In the genomic region with DNA sequence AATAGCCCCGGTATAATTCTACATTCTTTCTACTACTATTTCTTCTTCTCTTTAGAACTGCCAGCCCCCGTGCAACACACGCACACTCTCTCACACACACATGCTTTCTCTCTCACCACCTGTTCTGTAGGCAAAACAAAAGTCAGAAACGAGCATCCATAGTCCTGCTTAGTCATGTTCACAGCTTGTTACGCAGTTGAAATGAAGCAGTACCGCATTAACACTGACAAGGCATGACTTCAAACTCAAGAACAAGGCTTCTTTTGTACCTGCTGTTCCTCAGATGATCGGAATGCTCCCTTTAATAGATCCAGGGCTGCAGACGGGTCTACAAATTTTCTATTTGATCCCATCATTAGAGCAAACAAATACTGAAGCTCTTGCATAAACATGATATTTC, we compare ENCODE assay signal across 16 cellular contexts. TPM values are rescaled to one million over a fixed set of nuclear protein-coding genes. Genes with fewer than 3 reads are reported as not detected.
A peak's percentile ranks its signal among the peaks of the same experiment; 100 is the strongest.
DNase-seq lines count a peak whose midpoint lies in the region; ATAC-seq and TF ChIP-seq lines count a peak whose summit lies in the region.
"Had no signal": no experiment of that assay in that cellular context is flagged by ENCODE, and none has a peak within 500 bp of the region (broad histone marks: within the 10 kb centered on the region; RNA-seq: fewer than 3 reads in every experiment).

No MANE protein-coding gene starts in this region.

- H2AK5ac ChIP-seq in neuronal stem cell (ENCODE audit: low read depth, low read length): no peak overlapping the region

- peaks cover 2 to 100% of the 10 kb centered on the region in 2 donors for H3K36me3 ChIP-seq in neuronal stem cell (replicated peaks in 1 of 2; ENCODE audit: control insufficient read depth in 2 of 2, insufficient read depth in 2 of 2, low read length in 2 of 2)

- no peaks in the 10 kb centered on the region for H3K27me3 ChIP-seq in dorsolateral prefrontal cortex
- H3K27me3 ChIP-seq in neuronal stem cell (ENCODE audit: control insufficient read depth in 3 of 3, insufficient read depth in 3 of 3, low read depth in 1 of 3, low read length in 3 of 3): no peaks in the 10 kb centered on the region

- no peak overlapping the region for H2BK15ac ChIP-seq in neuronal stem cell (ENCODE audit: low read length)

- no peak overlapping the region for H3K14ac ChIP-seq in neuronal stem cell (ENCODE audit: low read length)

- TF ChIP-seq CTCF in dorsolateral prefrontal cortex (IDR thresholded peaks at IDR 0.05 in 54 of 56, conservative IDR thresholded peaks at IDR 0.05 in 2 of 56; ENCODE audit: low read depth in 1 of 56, partially characterized antibody in 56 of 56): no peak

- no peak overlapping the region for H2BK5ac ChIP-seq in neuronal stem cell (ENCODE audit: low read length)

- H2BK120ac ChIP-seq in neuronal stem cell (ENCODE audit: low read depth, low read length): no peak overlapping the region

- H3K18ac ChIP-seq in neuronal stem cell (ENCODE audit: low read length): no peak overlapping the region

- H3K79me1 ChIP-seq in neuronal stem cell (ENCODE audit: low read depth, low read length): no peaks in the 10 kb centered on the region

- no peak overlapping the region for H3K4me2 ChIP-seq in neuronal stem cell (ENCODE audit: insufficient read depth, low read length, poor library complexity, severe bottlenecking)

- no peak overlapping the region for H2BK12ac ChIP-seq in neuronal stem cell (ENCODE audit: low read length)

- no peak overlapping the region for H3K9ac ChIP-seq in neuronal stem cell (ENCODE audit: low read depth, low read length, poor library complexity)

- peak overlapping the region in 46 of 59 donors; percentile 1 to 74 (median 46) for H3K27ac ChIP-seq in dorsolateral prefrontal cortex
- H3K27ac ChIP-seq in neuronal stem cell (replicated peaks; ENCODE audit: low read length): peak overlapping the region; percentile 31

- ATAC-seq in GM18868 (IDR thresholded peaks at IDR 0.05; ENCODE audit: unreplicated experiment): no peak
- ATAC-seq: HCT116, Panc1 had no signal

- H2AFZ ChIP-seq in neuronal stem cell (ENCODE audit: low read length): no peak overlapping the region

- intact Hi-C loops in dorsolateral prefrontal cortex (cut with DNase I): loop anchor here in 1 of 2 donors (5.0 kb wide), 1 partner anchor 89 kb away; no protein-coding TSS in a partner anchor

- H4K91ac ChIP-seq in neuronal stem cell (ENCODE audit: low read depth, low read length, poor library complexity): no peak overlapping the region

- H3K9me3 ChIP-seq in neuronal stem cell (replicated peaks in 1 of 2; ENCODE audit: control insufficient read depth in 2 of 2, insufficient read depth in 1 of 2, low read depth in 1 of 2, low read length in 2 of 2): no peaks in the 10 kb centered on the region

- peaks cover 0 to 8% of the 10 kb centered on the region in 2 donors for H3K4me1 ChIP-seq in neuronal stem cell (ENCODE audit: control insufficient read depth in 2 of 2, insufficient read depth in 1 of 2, low read depth in 1 of 2, low read length in 2 of 2)

- no peak for TF ChIP-seq POLR2A in erythroblast (IDR thresholded peaks at IDR 0.05; ENCODE audit: low read length)

- H3K23ac ChIP-seq in neuronal stem cell (ENCODE audit: low read depth, low read length, poor library complexity): no peak overlapping the region

- H3K4me3 ChIP-seq in dorsolateral prefrontal cortex (peak overlapping the region in 7 of 59 donors; percentile 1 to 25 (median 19)), neuronal stem cell (ENCODE audit: low read length in 2 of 2) (no peak overlapping the region)

- no peak overlapping the region for H3K4ac ChIP-seq in neuronal stem cell (ENCODE audit: low read length)

- no peak overlapping the region for H4K8ac ChIP-seq in neuronal stem cell (ENCODE audit: low read depth, low read length)

- peak; percentile 68 for DNase-seq in COLO829 (ENCODE audit: low spot score)
- DNase-seq in NCI-H526 treated with DMSO at 0.1 percent for 48 hours (lab: John Stamatoyannopoulos, UW): peak; percentile 83
- DNase-seq in dorsolateral prefrontal cortex: no peak
- DNase-seq in neuronal stem cell (ENCODE audit: low spot score): no peak
- no peak for DNase-seq in activated CD4-positive, alpha-beta T cell treated with anti-CD3 and anti-CD28 coated beads, Interleukin-2, amount 50 U/mL, for 1 hour
- DNase-seq in NCI-H510A treated with DMSO at 0.1 percent for 48 hours (lab: John Stamatoyannopoulos, UW): no peak
- no peak for DNase-seq in erythroblast (lab: John Stamatoyannopoulos, UW)
- DNase-seq: KBM-7, NCI-H1436, NCI-H2029, NCI-H2171 treated with DMSO at 0.1 percent for 48 hours had no signal

- 100% methylated on average over 1 of the region's 8 CpGs; no CpG with 5 or more reads in 1 of the 2 donors for WGBS in neuronal stem cell (ENCODE audit: extremely low coverage in 2 of 2, insufficient read length in 2 of 2, insufficient replicate concordance in 1 of 2), 2 donors

RNA-seq across cellular contexts. Expression of gene USP28, which starts 42.2 kb away (rescaled TPM):
- 10 to 100 TPM; 20.2 to 57.1 (median 38.9) TPM for total RNA-seq in dorsolateral prefrontal cortex
- polyA plus RNA-seq in neuronal stem cell (2013, experiment 1 of 2): 16.2 TPM
- 16.8 TPM for polyA plus RNA-seq in neuronal stem cell (2013, experiment 2 of 2)

RNA-seq across cellular contexts. Expression of gene CLDN25, which starts 53.6 kb away (rescaled TPM):
- total RNA-seq in dorsolateral prefrontal cortex: not detected
- not detected for polyA plus RNA-seq in neuronal stem cell (2013, experiment 1 of 2)
- polyA plus RNA-seq in neuronal stem cell (2013, experiment 2 of 2): not detected
- total RNA-seq: A673, NCI-H460 had no signal

RNA-seq across cellular contexts. Expression of gene ZW10, which starts 59.7 kb away (rescaled TPM):
- total RNA-seq in dorsolateral prefrontal cortex: 10 to 100 TPM in 118 of 120 experiments, 1 to 10 TPM in 2; 8.4 to 21.0 (median 13.8) TPM
- polyA plus RNA-seq in neuronal stem cell (2013, experiment 1 of 2): 10.7 TPM
- polyA plus RNA-seq in neuronal stem cell (2013, experiment 2 of 2): 10.8 TPM

Comparison
In these comparisons a context has a peak if more than half of its experiments do, and no peak if none do; other contexts are left out.
1. DNase-seq: peak in COLO829 (single experiment) and NCI-H526 treated with DMSO at 0.1 percent for 48 hours (single experiment); none in dorsolateral prefrontal cortex (0 of 10), neuronal stem cell (single experiment), activated CD4-positive, alpha-beta T cell treated with anti-CD3 and anti-CD28 coated beads, Interleukin-2, amount 50 U/mL, for 1 hour (single experiment), NCI-H510A treated with DMSO at 0.1 percent for 48 hours (single experiment) and erythroblast (0 of 2).